8 cellular contexts compared by ENCODE assay signal in genomic region chr2:238945433-238946150, GRCh38.
DNase-seq lines count a peak whose midpoint lies in the region; ATAC-seq, FAIRE-seq and TF ChIP-seq lines count a peak whose summit lies in the region.

No MANE protein-coding gene starts in this region.

- H4K20me1 ChIP-seq in smooth muscle cell (ENCODE audit: low read depth) = no peaks in the 10 kb centered on the region

- 67% methylated on average over 5 of the region's 5 CpGs for WGBS in A549 (ENCODE audit: missing lambda C conversion rate)
- WGBS in smooth muscle cell (ENCODE audit: low lambda C conversion rate) = 59% methylated on average over 5 of the region's 5 CpGs

- no peak for TF ChIP-seq POLR2A in A549 (IDR thresholded peaks at IDR 0.05; ENCODE audit: low read length)

- no peaks in the 10 kb centered on the region for H3K36me3 ChIP-seq in smooth muscle cell (ENCODE audit: low read depth)

- intact Hi-C loops in cardiac septum (cut with DNase I) = loop anchor here (5.0 to 10.0 kb wide), 2 partner anchors 143 to 161 kb away; no protein-coding TSS in a partner anchor

- H3K4me1 ChIP-seq in A549 (peaks cover 19% of the 10 kb centered on the region), smooth muscle cell (ENCODE audit: low read depth) (no peaks in the 10 kb centered on the region)

- H2AFZ ChIP-seq in smooth muscle cell (ENCODE audit: low read depth) = no peak overlapping the region

- H3K4me3 ChIP-seq in A549 = no peak overlapping the region
- no peak overlapping the region for H3K4me3 ChIP-seq in WI38 (ENCODE audit: low read depth, low read length)
- no peak overlapping the region for H3K4me3 ChIP-seq in smooth muscle cell

- FAIRE-seq in A549 (lab: Jason Lieb, UNC) = no peak

- TF ChIP-seq EP300 in A549 (IDR thresholded peaks at IDR 0.05) = no peak

- in situ Hi-C loops in GM13976 (cut with MboI; ENCODE audit: low sequenced_read_pairs, unreplicated experiment) = no loop called here

- POLR2A ChIA-PET in A549 (lab: Yijun Ruan, JAX) = no interaction called here

- peak; percentile 68 to 90; a peak in 5 of 6 replicates for ATAC-seq in A549
- ATAC-seq in HG03442 (IDR thresholded peaks at IDR 0.05; ENCODE audit: unreplicated experiment) = no peak
- ATAC-seq in HG02623 (IDR thresholded peaks at IDR 0.05; ENCODE audit: unreplicated experiment) = no peak

- H3K79me2 ChIP-seq in smooth muscle cell (ENCODE audit: low read depth) = no peaks in the 10 kb centered on the region

- no peak overlapping the region for H3K9ac ChIP-seq in smooth muscle cell (ENCODE audit: low read depth)

- H3F3A ChIP-seq in smooth muscle cell (ENCODE audit: low read depth) = no peaks in the 10 kb centered on the region

- CTCF ChIA-PET in A549 (lab: Yijun Ruan, JAX) = interaction anchor here (0.6 to 3.1 kb wide), 9 partner anchors 10 to 574 kb away, joined by 3 to 13 read pairs (median 4); partner anchors contain the start of gene TWIST2

- peak; percentile 53 for TF ChIP-seq CTCF in A549 (IDR thresholded peaks at IDR 0.05)
- TF ChIP-seq CTCF in GM13976 (IDR thresholded peaks at IDR 0.05; ENCODE audit: borderline replicate concordance, control extremely low read depth, extremely low read depth, insufficient read depth, missing control alignments) = peak; percentile 32
- peak; percentile 72 for TF ChIP-seq CTCF in WI38 (IDR thresholded peaks at IDR 0.05; ENCODE audit: low read depth, low read length)
- peak; percentile 63 for TF ChIP-seq CTCF in smooth muscle cell (IDR thresholded peaks at IDR 0.05; ENCODE audit: borderline replicate concordance, insufficient read depth, poor library complexity, severe bottlenecking)

- DNase-seq in A549 (ENCODE audit: low read depth in 1 of 2, low spot score in 1 of 2) (peak; percentile 22 to 45), GM13976 (ENCODE audit: low spot score) (no peak), cardiac septum (ENCODE audit: low spot score) (peak; percentile 72), smooth muscle cell (lab: John Stamatoyannopoulos, UW; ENCODE audit: unreplicated experiment) (peak; percentile 14), NCI-H1694 treated with DMSO at 0.1 percent for 48 hours (lab: John Stamatoyannopoulos, UW) (no peak)

- peak; percentile 59 to 69 for TF ChIP-seq RAD21 in A549 (conservative IDR thresholded peaks at IDR 0.05 in 1 of 2, IDR thresholded peaks at IDR 0.05 in 1 of 2)

- no peaks in the 10 kb centered on the region for H3K27me3 ChIP-seq in smooth muscle cell (ENCODE audit: low read depth)

- no peak overlapping the region for H3K27ac ChIP-seq in A549
- no peak overlapping the region for H3K27ac ChIP-seq in smooth muscle cell (ENCODE audit: low read depth)

- no peaks in the 10 kb centered on the region for H3K9me3 ChIP-seq in A549
- no peaks in the 10 kb centered on the region for H3K9me3 ChIP-seq in smooth muscle cell (replicated peaks; ENCODE audit: low read depth)

- H3K4me2 ChIP-seq in A549 (no peak overlapping the region), smooth muscle cell (no peak overlapping the region)

TF ChIP-seq in A549, 52 proteins besides CTCF, POLR2A, EP300 and RAD21:
- TF ChIP-seq SMC3 (IDR thresholded peaks at IDR 0.05) (peak; percentile 57), HEYL (CRISPR knock-in tag; IDR thresholded peaks at IDR 0.05) (no peak), MAZ (IDR thresholded peaks at IDR 0.05; ENCODE audit: borderline replicate concordance, low read depth, low read length) (no peak)

Comparison
In these comparisons a context has a peak if more than half of its experiments do, and no peak if none do; other contexts are left out.
1. ATAC-seq: peak in A549 (2 of 2); none in HG03442 (single experiment) and HG02623 (single experiment).
2. DNase-seq: peak in A549 (2 of 2), cardiac septum (single experiment) and smooth muscle cell (single experiment); none in GM13976 (single experiment) and NCI-H1694 treated with DMSO at 0.1 percent for 48 hours (single experiment).
3. Peak in every context shown above with its lines, with median percentiles within 50 percentile points of each other: CTCF ChIP-seq.